21 cellular contexts compared by ENCODE assay signal in genomic region chr1:218409946-218410510, GRCh38.
DNase-seq lines count a peak whose midpoint lies in the region; ATAC-seq and TF ChIP-seq lines count a peak whose summit lies in the region.
"Had no signal": no experiment of that assay in that cellular context is flagged by ENCODE, and none has a peak within 500 bp of the region (broad histone marks: within the 10 kb centered on the region; RNA-seq: fewer than 3 reads in every experiment).

No MANE protein-coding gene starts in this region.

- H2AFZ ChIP-seq in mammary epithelial cell (ENCODE audit: low read depth, low read length): no peak overlapping the region
- H2AFZ ChIP-seq in osteoblast (ENCODE audit: low read length): no peak overlapping the region

- peak overlapping the region; percentile 26 for H3K4me2 ChIP-seq in mammary epithelial cell (ENCODE audit: insufficient read depth, low read depth, low read length)
- H3K4me2 ChIP-seq in osteoblast (ENCODE audit: insufficient read depth, low read length): peak overlapping the region; percentile 48

- intact Hi-C loops in mammary epithelial cell (cut with micrococcal nuclease): no loop called here
- intact Hi-C loops in activated naive CD4-positive, alpha-beta T cell treated with anti-CD3 and anti-CD28 coated beads for 36 hours (cut with micrococcal nuclease): no loop called here

- in situ Hi-C loops in mammary epithelial cell (cut with MboI; ENCODE audit: low sequenced_read_pairs in 2 of 2): no loop called here

- 75% methylated on average over 8 of the region's 8 CpGs for WGBS in mammary epithelial cell (ENCODE audit: low coverage, missing lambda C conversion rate)

- no peaks in the 10 kb centered on the region for H3K9me3 ChIP-seq in mammary epithelial cell (replicated peaks; ENCODE audit: insufficient read depth, low read length)
- H3K9me3 ChIP-seq in osteoblast (ENCODE audit: low read depth, low read length): no peaks in the 10 kb centered on the region
- H3K9me3 ChIP-seq: heart left ventricle, ovary, right lobe of liver, upper lobe of right lung had no signal

- H3K79me2 ChIP-seq in mammary epithelial cell (ENCODE audit: insufficient read depth, low read length) (peaks cover 36% of the 10 kb centered on the region), osteoblast (ENCODE audit: insufficient read depth, low read length) (peaks cover 5% of the 10 kb centered on the region)

- no peak for TF ChIP-seq CTCF in mammary epithelial cell (conservative IDR thresholded peaks at IDR 0.05 in 1 of 2, IDR thresholded peaks at IDR 0.05 in 1 of 2; ENCODE audit: extremely low read depth in 1 of 2, insufficient read depth in 1 of 2, low read depth in 1 of 2, low read length in 2 of 2)
- no peak for TF ChIP-seq CTCF in osteoblast (IDR thresholded peaks at IDR 0.05; ENCODE audit: extremely low read depth, low read depth, low read length)

- ATAC-seq in GM21515 (IDR thresholded peaks at IDR 0.05; ENCODE audit: unreplicated experiment): no peak
- ATAC-seq: activated T-helper 17 cell treated with anti-CD3 and anti-CD28 coated beads, Interleukin-2, amount 50 U/mL, for 72 hours; HCT116; HepG2; naive thymus-derived CD8-positive, alpha-beta T cell; right lobe of liver; upper lobe of right lung had no signal

- no peaks in the 10 kb centered on the region for H3K4me1 Mint-ChIP-seq in activated naive CD4-positive, alpha-beta T cell treated with anti-CD3 and anti-CD28 coated beads for 36 hours (ENCODE audit: low read depth)
- H3K4me1 Mint-ChIP-seq: activated T-helper 17 cell treated with anti-CD3 and anti-CD28 coated beads, Interleukin-2, amount 50 U/mL, for 72 hours; naive thymus-derived CD8-positive, alpha-beta T cell had no signal

- no peaks in the 10 kb centered on the region for H3K9me3 Mint-ChIP-seq in activated naive CD4-positive, alpha-beta T cell treated with anti-CD3 and anti-CD28 coated beads for 36 hours
- H3K9me3 Mint-ChIP-seq: activated T-helper 17 cell treated with anti-CD3 and anti-CD28 coated beads, Interleukin-2, amount 50 U/mL, for 72 hours; endodermal cell; naive thymus-derived CD8-positive, alpha-beta T cell had no signal

- no peaks in the 10 kb centered on the region for H3K36me3 Mint-ChIP-seq in activated naive CD4-positive, alpha-beta T cell treated with anti-CD3 and anti-CD28 coated beads for 36 hours (ENCODE audit: low read depth)
- H3K36me3 Mint-ChIP-seq: activated naive CD8-positive, alpha-beta T cell; naive thymus-derived CD8-positive, alpha-beta T cell had no signal

- no peaks in the 10 kb centered on the region for H3K27me3 ChIP-seq in mammary epithelial cell (ENCODE audit: insufficient read depth, low read length)
- no peaks in the 10 kb centered on the region for H3K27me3 ChIP-seq in osteoblast (ENCODE audit: insufficient read depth, low read length)
- H3K27me3 ChIP-seq: heart left ventricle, ovary, right lobe of liver, upper lobe of right lung had no signal

- H3K4me3 Mint-ChIP-seq in activated naive CD4-positive, alpha-beta T cell treated with anti-CD3 and anti-CD28 coated beads for 36 hours: no peak overlapping the region
- H3K4me3 Mint-ChIP-seq: activated naive CD8-positive, alpha-beta T cell; activated T-helper 17 cell treated with anti-CD3 and anti-CD28 coated beads, Interleukin-2, amount 50 U/mL, for 72 hours; endodermal cell; naive thymus-derived CD8-positive, alpha-beta T cell had no signal

- H3K27ac ChIP-seq in mammary epithelial cell (ENCODE audit: insufficient read depth, low read depth, low read length) (no peak overlapping the region), osteoblast (ENCODE audit: low read depth, low read length) (peak overlapping the region; percentile 45)
- H3K27ac ChIP-seq: ovary, right lobe of liver, upper lobe of right lung, WERI-Rb-1 had no signal

- H3K27me3 Mint-ChIP-seq in activated naive CD4-positive, alpha-beta T cell treated with anti-CD3 and anti-CD28 coated beads for 36 hours (ENCODE audit: low read depth): peaks cover 7% of the 10 kb centered on the region
- H3K27me3 Mint-ChIP-seq: activated naive CD8-positive, alpha-beta T cell; naive thymus-derived CD8-positive, alpha-beta T cell had no signal

- H3K4me1 ChIP-seq in mammary epithelial cell (ENCODE audit: insufficient read depth, low read length): peaks cover 8% of the 10 kb centered on the region
- H3K4me1 ChIP-seq in osteoblast (ENCODE audit: insufficient read depth, low read length): peaks cover 23% of the 10 kb centered on the region
- H3K4me1 ChIP-seq: right lobe of liver, upper lobe of right lung had no signal

- H3K36me3 ChIP-seq in mammary epithelial cell (ENCODE audit: insufficient read depth, low read length): peaks cover 13% of the 10 kb centered on the region
- peaks cover 17% of the 10 kb centered on the region for H3K36me3 ChIP-seq in osteoblast (ENCODE audit: insufficient read depth, low read length)
- H3K36me3 ChIP-seq: ovary, right lobe of liver, upper lobe of right lung, WERI-Rb-1 had no signal

- H3K4me3 ChIP-seq in mammary epithelial cell (replicated peaks in 1 of 3; ENCODE audit: insufficient read depth in 1 of 3, low read depth in 2 of 3, low read length in 3 of 3): no peak overlapping the region
- H3K4me3 ChIP-seq in osteoblast (ENCODE audit: insufficient read depth, low read length): no peak overlapping the region
- H3K4me3 ChIP-seq: heart left ventricle, ovary, right lobe of liver, upper lobe of right lung had no signal

- BruUV-seq in mammary epithelial cell (replicated peaks; lab: Mats Ljungman, UMichigan): no TSS peak

- dilution Hi-C loops in mammary epithelial cell (cut with HindIII; ENCODE audit: low sequenced_read_pairs): no loop called here

- H3K27ac Mint-ChIP-seq in activated naive CD4-positive, alpha-beta T cell treated with anti-CD3 and anti-CD28 coated beads for 36 hours: no peak overlapping the region
- H3K27ac Mint-ChIP-seq: activated naive CD8-positive, alpha-beta T cell; activated T-helper 17 cell treated with anti-CD3 and anti-CD28 coated beads, Interleukin-2, amount 50 U/mL, for 72 hours; endodermal cell; naive thymus-derived CD8-positive, alpha-beta T cell had no signal

- H4K20me1 ChIP-seq in mammary epithelial cell (ENCODE audit: insufficient read depth, low read length) (no peaks in the 10 kb centered on the region), osteoblast (ENCODE audit: insufficient read depth, low read length) (no peaks in the 10 kb centered on the region)

- peak; percentile 46 for DNase-seq in EH (ENCODE audit: low read depth)
- DNase-seq in LHCN-M2 (ENCODE audit: low read depth): peak; percentile 38
- DNase-seq in mammary epithelial cell: peak; percentile 23
- no peak for DNase-seq in osteoblast (ENCODE audit: insufficient read length, low spot score, missing footprints)
- DNase-seq in NCI-H2107 (lab: John Stamatoyannopoulos, UW): no peak
- DNase-seq in activated naive CD4-positive, alpha-beta T cell treated with anti-CD3 and anti-CD28 coated beads for 36 hours: no peak
- DNase-seq: activated CD4-positive, alpha-beta T cell treated with anti-CD3 and anti-CD28 coated beads, Interleukin-2, amount 50 U/mL, for 1 hour; activated CD8-positive, alpha-beta memory T cell treated with anti-CD3 and anti-CD28 coated beads, Interleukin-2, amount 50 U/mL, for 4 hours; endodermal cell; heart left ventricle; naive thymus-derived CD8-positive, alpha-beta T cell; NCI-H510A; ovary; right lobe of liver; upper lobe of right lung; WERI-Rb-1 had no signal

- CTCF ChIA-PET in mammary epithelial cell (lab: Charles Lee; ENCODE audit: low non-redundant PET): no interaction called here
- CTCF ChIA-PET in activated naive CD4-positive, alpha-beta T cell treated with anti-CD3 and anti-CD28 coated beads for 36 hours (lab: Charles Lee): no interaction called here

- H3K9ac ChIP-seq in mammary epithelial cell (ENCODE audit: insufficient read depth, low read length): no peak overlapping the region

Comparison
In these comparisons a context has a peak if more than half of its experiments do, and no peak if none do; other contexts are left out.
1. DNase-seq: peak in EH (single experiment), LHCN-M2 (single experiment) and mammary epithelial cell (single experiment); none in osteoblast (single experiment), NCI-H2107 (single experiment) and activated naive CD4-positive, alpha-beta T cell treated with anti-CD3 and anti-CD28 coated beads for 36 hours (single experiment).